In genomic region chr5:145847499-145848497, GRCh38 we compare ENCODE assay signal across 18 cellular contexts. TPM values are rescaled to one million over a fixed set of nuclear protein-coding genes. Genes with fewer than 3 reads are reported as not detected.
DNase-seq lines count a peak whose midpoint lies in the region; ATAC-seq and TF ChIP-seq lines count a peak whose summit lies in the region.
"Had no signal": no experiment of that assay in that cellular context is flagged by ENCODE, and none has a peak within 500 bp of the region (broad histone marks: within the 10 kb centered on the region; RNA-seq: fewer than 3 reads in every experiment).

No MANE protein-coding gene starts in this region.

- peaks cover 5% of the 10 kb centered on the region for H3K27me3 Mint-ChIP-seq in activated naive CD8-positive, alpha-beta T cell treated with anti-CD3 and anti-CD28 coated beads for 36 hours

- H3K9me3 Mint-ChIP-seq in activated naive CD8-positive, alpha-beta T cell treated with anti-CD3 and anti-CD28 coated beads for 36 hours, result no peaks in the 10 kb centered on the region
- H3K9me3 Mint-ChIP-seq: natural killer cell treated with Interleukin-12 subunit alpha and Interleukin-12 subunit beta and Interleukin-15 and Interleukin-18, amount 100 ng/mL, for 72 hours had no signal

- 83% methylated on average over 6 of the region's 6 CpGs for WGBS in esophagus muscularis mucosa

- H2AFZ ChIP-seq in ACC112 (ENCODE audit: low read length, unreplicated experiment), result no peak overlapping the region

- no peak for ATAC-seq in HG02973 (IDR thresholded peaks at IDR 0.05; ENCODE audit: unreplicated experiment)
- ATAC-seq: activated CD8-positive, alpha-beta T cell treated with anti-CD3 and anti-CD28 coated beads, Interleukin-2, amount 10 ng/mL, durations not matched to agents 7 days and 5 days; left lung; natural killer cell treated with Interleukin-12 subunit alpha and Interleukin-12 subunit beta and Interleukin-15 and Interleukin-18, amount 100 ng/mL, for 72 hours had no signal

- H3K36me3 ChIP-seq in ACC112 (ENCODE audit: insufficient read depth, low read length) (no peaks in the 10 kb centered on the region), esophagus muscularis mucosa (no peaks in the 10 kb centered on the region)
- H3K36me3 ChIP-seq: colonic mucosa, left lung, transverse colon had no signal

- in situ Hi-C loops in KBM-7 (cut with MboI; ENCODE audit: low pct_unique_long_range_greater_than_20kb, low sequenced_read_pairs), result no loop called here

- H3K4me1 Mint-ChIP-seq in activated naive CD8-positive, alpha-beta T cell treated with anti-CD3 and anti-CD28 coated beads for 36 hours, result no peaks in the 10 kb centered on the region

- H3K4me3 Mint-ChIP-seq in activated naive CD8-positive, alpha-beta T cell treated with anti-CD3 and anti-CD28 coated beads for 36 hours, result no peak overlapping the region
- H3K4me3 Mint-ChIP-seq: activated CD8-positive, alpha-beta T cell treated with anti-CD3 and anti-CD28 coated beads, Interleukin-2, amount 10 ng/mL, durations not matched to agents 7 days and 5 days; natural killer cell treated with Interleukin-12 subunit alpha and Interleukin-12 subunit beta and Interleukin-15 and Interleukin-18, amount 100 ng/mL, for 72 hours had no signal

- intact Hi-C loops in esophagus muscularis mucosa (cut with DNase I), result no loop called here

- H3K27ac ChIP-seq in ACC112 (ENCODE audit: low read depth, low read length), result peak overlapping the region; percentile 21
- no peak overlapping the region for H3K27ac ChIP-seq in esophagus muscularis mucosa (replicated peaks in 1 of 4)
- H3K27ac ChIP-seq: colonic mucosa, left lung, skin epidermis, transverse colon had no signal

- no peaks in the 10 kb centered on the region for H3K27me3 ChIP-seq in ACC112 (ENCODE audit: insufficient read depth, low read length)
- no peaks in the 10 kb centered on the region for H3K27me3 ChIP-seq in esophagus muscularis mucosa
- H3K27me3 ChIP-seq: colonic mucosa, left lung, transverse colon had no signal

- H3K79me2 ChIP-seq in ACC112 (ENCODE audit: control insufficient read depth, insufficient read depth, low read length, unreplicated experiment), result no peaks in the 10 kb centered on the region

- no peak overlapping the region for H3K27ac Mint-ChIP-seq in activated naive CD8-positive, alpha-beta T cell treated with anti-CD3 and anti-CD28 coated beads for 36 hours
- H3K27ac Mint-ChIP-seq: activated CD8-positive, alpha-beta T cell treated with anti-CD3 and anti-CD28 coated beads, Interleukin-2, amount 10 ng/mL, durations not matched to agents 7 days and 5 days; natural killer cell treated with Interleukin-12 subunit alpha and Interleukin-12 subunit beta and Interleukin-15 and Interleukin-18, amount 100 ng/mL, for 72 hours had no signal

- no peak for TF ChIP-seq POLR2A in esophagus muscularis mucosa (IDR thresholded peaks at IDR 0.05; ENCODE audit: low read depth)

- H3K36me3 Mint-ChIP-seq in activated naive CD8-positive, alpha-beta T cell treated with anti-CD3 and anti-CD28 coated beads for 36 hours, result no peaks in the 10 kb centered on the region
- H3K36me3 Mint-ChIP-seq: natural killer cell treated with Interleukin-12 subunit alpha and Interleukin-12 subunit beta and Interleukin-15 and Interleukin-18, amount 100 ng/mL, for 72 hours had no signal

- H3K4me3 ChIP-seq in ACC112 (ENCODE audit: low read depth, low read length) (no peak overlapping the region), esophagus muscularis mucosa (no peak overlapping the region)
- H3K4me3 ChIP-seq: colonic mucosa, left lung, skin epidermis, transverse colon had no signal

- DNase-seq in HPDE6-E6E7 (ENCODE audit: extremely low spot score) (peak; percentile 58), amniotic epithelial cell (ENCODE audit: low read depth) (peak; percentile 85), glomerular visceral epithelial cell (ENCODE audit: extremely low spot score) (peak; percentile 70), esophagus muscularis mucosa (ENCODE audit: extremely low spot score) (no peak), KBM-7 (no peak)
- no peak for DNase-seq in activated naive CD8-positive, alpha-beta T cell treated with anti-CD3 and anti-CD28 coated beads for 36 hours
- DNase-seq: activated CD8-positive, alpha-beta T cell treated with anti-CD3 and anti-CD28 coated beads, Interleukin-2, amount 10 ng/mL, durations not matched to agents 7 days and 5 days; activated naive CD4-positive, alpha-beta T cell treated with Interleukin-2 at 50 U/mL for 16 hours; colonic mucosa; left lung; NCI-H510A; SIG-M5; transverse colon had no signal

- no peak for TF ChIP-seq EP300 in esophagus muscularis mucosa (IDR thresholded peaks at IDR 0.05)

- H3K9me3 ChIP-seq in esophagus muscularis mucosa, result no peaks in the 10 kb centered on the region
- H3K9me3 ChIP-seq: colonic mucosa, left lung, transverse colon had no signal

- H3K4me1 ChIP-seq in ACC112 (ENCODE audit: control insufficient read depth, insufficient read depth, low read length, unreplicated experiment), result peaks cover 21% of the 10 kb centered on the region
- H3K4me1 ChIP-seq in esophagus muscularis mucosa, result no peaks in the 10 kb centered on the region
- H3K4me1 ChIP-seq: colonic mucosa, left lung had no signal

- TF ChIP-seq CTCF in esophagus muscularis mucosa (IDR thresholded peaks at IDR 0.05), result no peak

RNA-seq across cellular contexts. Expression of gene PRELID2, which starts 12.7 kb away (rescaled TPM):
- total RNA-seq in esophagus muscularis mucosa, result 10 to 100 TPM; 12.8 to 19.7 (median 15.3) TPM
- 1 to 10 TPM; 2.2 to 2.5 TPM for total RNA-seq in activated naive CD8-positive, alpha-beta T cell treated with anti-CD3 and anti-CD28 coated beads for 36 hours

RNA-seq across cellular contexts. Expression of gene GRXCR2, which starts 25.0 kb away (rescaled TPM):
- total RNA-seq in esophagus muscularis mucosa, result not detected
- not detected for total RNA-seq in activated naive CD8-positive, alpha-beta T cell treated with anti-CD3 and anti-CD28 coated beads for 36 hours
- total RNA-seq: activated CD8-positive, alpha-beta T cell treated with anti-CD3 and anti-CD28 coated beads, Interleukin-2, amount 10 ng/mL, durations not matched to agents 7 days and 5 days; colonic mucosa; glomerular endothelial cell; left lung; natural killer cell treated with Interleukin-12 subunit alpha and Interleukin-12 subunit beta and Interleukin-15 and Interleukin-18, amount 100 ng/mL, for 72 hours; transverse colon had no signal

Comparison
In these comparisons a context has a peak if more than half of its experiments do, and no peak if none do; other contexts are left out.
1. DNase-seq: peak in HPDE6-E6E7 (single experiment), amniotic epithelial cell (single experiment) and glomerular visceral epithelial cell (single experiment); none in esophagus muscularis mucosa (single experiment), activated naive CD8-positive, alpha-beta T cell treated with anti-CD3 and anti-CD28 coated beads for 36 hours (single experiment) and KBM-7 (single experiment).